Comparison of ENCODE assay signal across 8 cellular contexts in genomic region chr3:154324919-154325318, GRCh38. TPM values are rescaled to one million over a fixed set of nuclear protein-coding genes. Genes with fewer than 3 reads are reported as not detected.
DNase-seq lines count a peak whose midpoint lies in the region; ATAC-seq and TF ChIP-seq lines count a peak whose summit lies in the region.

No MANE protein-coding gene starts in this region.

- peak overlapping the region; percentile 88 for H3K4me3 ChIP-seq in choroid plexus epithelial cell (ENCODE audit: low read depth, low read length)

- H3K4me1 Mint-ChIP-seq in natural killer cell: peaks cover 18 to 23% of the 10 kb centered on the region in 2 donors

- H3K27me3 Mint-ChIP-seq in natural killer cell (ENCODE audit: low read depth in 2 of 2): peaks cover 0 to 11% of the 10 kb centered on the region in 2 donors

- TF ChIP-seq CTCF in choroid plexus epithelial cell (conservative IDR thresholded peaks at IDR 0.05; ENCODE audit: low read depth, low read length): no peak
- no peak for TF ChIP-seq CTCF in natural killer cell (IDR thresholded peaks at IDR 0.05)

- intact Hi-C loops in natural killer cell (cut with micrococcal nuclease): loop anchor here (2.0 to 5.0 kb wide), 2 partner anchors 1163 to 1530 kb away; partner anchors contain the start of genes RAP2B and SLC33A1

- no peak overlapping the region for H3K27ac Mint-ChIP-seq in natural killer cell

- H3K9me3 Mint-ChIP-seq in natural killer cell: no peaks in the 10 kb centered on the region

- no peaks in the 10 kb centered on the region for H3K36me3 Mint-ChIP-seq in natural killer cell

- H3K4me3 Mint-ChIP-seq in natural killer cell: peak overlapping the region; percentile 94

- peak; percentile 28 for DNase-seq in COLO829 (ENCODE audit: low spot score)
- peak; percentile 34 for DNase-seq in NCI-H2029 (lab: John Stamatoyannopoulos, UW)
- peak; percentile 62 for DNase-seq in choroid plexus epithelial cell (ENCODE audit: low read depth)
- no peak for DNase-seq in natural killer cell
- no peak for DNase-seq in COLO668 (lab: John Stamatoyannopoulos, UW; ENCODE audit: unreplicated experiment)
- DNase-seq in NK-92 treated with Interleukin-12 subunit alpha and Interleukin-12 subunit beta, amount 100 ng/mL, for 24 hours (lab: John Stamatoyannopoulos, UW): no peak
- no peak for DNase-seq in central memory CD4-positive, alpha-beta T cell
- DNase-seq in NCI-H524 treated with DMSO at 0.1 percent for 48 hours (lab: John Stamatoyannopoulos, UW): no peak

- ATAC-seq in natural killer cell: no peak

RNA-seq across cellular contexts. Expression of gene DHX36, which starts 0.6 kb away (rescaled TPM):
- total RNA-seq in natural killer cell: 100 to 1,000 TPM in 2 of 3 donors, 10 to 100 TPM in 1; 97.3 to 111 (median 102) TPM

Comparison
In these comparisons a context has a peak if more than half of its experiments do, and no peak if none do; other contexts are left out.
1. DNase-seq: peak in COLO829 (single experiment), NCI-H2029 (single experiment) and choroid plexus epithelial cell (single experiment); none in natural killer cell (single experiment), COLO668 (single experiment), NK-92 treated with Interleukin-12 subunit alpha and Interleukin-12 subunit beta, amount 100 ng/mL, for 24 hours (single experiment), central memory CD4-positive, alpha-beta T cell (single experiment) and NCI-H524 treated with DMSO at 0.1 percent for 48 hours (single experiment).